Comparison of ENCODE assay signal across 8 cellular contexts in genomic region chr10:92880233-92880861, GRCh38. TPM values are rescaled to one million over a fixed set of nuclear protein-coding genes. Genes with fewer than 3 reads are reported as not detected.
A peak's percentile ranks its signal among the peaks of the same experiment; 100 is the strongest.
DNase-seq lines count a peak whose midpoint lies in the region; ATAC-seq and TF ChIP-seq lines count a peak whose summit lies in the region.

No MANE protein-coding gene starts in this region.

- peaks cover 28% of the 10 kb centered on the region for H3K4me1 ChIP-seq in Loucy (ENCODE audit: insufficient read depth, low read length, poor library complexity, severe bottlenecking)

- no peaks in the 10 kb centered on the region for H3K27me3 ChIP-seq in Loucy (ENCODE audit: insufficient read depth, low read length, poor library complexity, severe bottlenecking)

- TF ChIP-seq CTCF in Loucy (conservative IDR thresholded peaks at IDR 0.05; ENCODE audit: low read length) (peak; percentile 78), fibroblast of villous mesenchyme (IDR thresholded peaks at IDR 0.05; ENCODE audit: insufficient read depth, low read depth, low read length) (peak; percentile 53)

- H3K79me2 ChIP-seq in Loucy (ENCODE audit: insufficient read depth, low read length) = peaks cover 60% of the 10 kb centered on the region

- no peak overlapping the region for H3K4me3 ChIP-seq in Loucy (ENCODE audit: low read length, poor library complexity, severe bottlenecking)
- no peak overlapping the region for H3K4me3 ChIP-seq in fibroblast of villous mesenchyme (ENCODE audit: low read depth, low read length)

- no peak overlapping the region for H2AFZ ChIP-seq in Loucy (ENCODE audit: low read length)

- no peaks in the 10 kb centered on the region for H3K9me2 ChIP-seq in Loucy (replicated peaks; ENCODE audit: low read depth, low read length)

- no peak for ATAC-seq in HG03442 (IDR thresholded peaks at IDR 0.05; ENCODE audit: unreplicated experiment)
- ATAC-seq in HG03135 (IDR thresholded peaks at IDR 0.05; ENCODE audit: unreplicated experiment) = no peak

- no peak overlapping the region for H3K9ac ChIP-seq in Loucy (ENCODE audit: low read depth, low read length, poor library complexity, severe bottlenecking)

- DNase-seq in EL = peak; percentile 52
- peak; percentile 52 for DNase-seq in SK-N-DZ (ENCODE audit: low spot score)
- DNase-seq in fibroblast of villous mesenchyme (ENCODE audit: low read depth) = peak; percentile 65
- DNase-seq in pons (ENCODE audit: low spot score) = peak; percentile 87
- DNase-seq in activated CD8-positive, alpha-beta memory T cell treated with anti-CD3 and anti-CD28 coated beads, Interleukin-2, amount 50 U/mL, for 4 hours = no peak

- H4K20me1 ChIP-seq in Loucy (ENCODE audit: insufficient read depth, low read length, poor library complexity, severe bottlenecking) = peaks cover 15% of the 10 kb centered on the region

- H3K4me2 ChIP-seq in Loucy (ENCODE audit: low read depth, low read length, poor library complexity, severe bottlenecking) = no peak overlapping the region

- H3K36me3 ChIP-seq in Loucy (ENCODE audit: insufficient read depth, low read length) = no peaks in the 10 kb centered on the region

- H3F3A ChIP-seq in Loucy (ENCODE audit: low read depth) = no peaks in the 10 kb centered on the region

- H3K9me3 ChIP-seq in Loucy (ENCODE audit: insufficient read depth, low read depth, low read length) = no peaks in the 10 kb centered on the region

RNA-seq across cellular contexts. Expression of gene EXOC6, which starts 32.0 kb away (rescaled TPM):
- 13.9 and 17.8 TPM in 2 replicates for polyA plus RNA-seq in SK-N-DZ (2014; cell fraction: cytosol; rRNA removed)
- 9.9 and 11.1 TPM in 2 replicates for polyA plus RNA-seq in SK-N-DZ (2014; cell fraction: nucleus; rRNA removed)
- total RNA-seq in fibroblast of villous mesenchyme = 4.5 and 7.8 TPM in 2 replicates
